17 cellular contexts compared by ENCODE assay signal in genomic region chr7:47292832-47293309, GRCh38.
DNase-seq lines count a peak whose midpoint lies in the region; ATAC-seq and TF ChIP-seq lines count a peak whose summit lies in the region.
"Had no signal": no experiment of that assay in that cellular context is flagged by ENCODE, and none has a peak within 500 bp of the region (broad histone marks: within the 10 kb centered on the region; RNA-seq: fewer than 3 reads in every experiment).

No MANE protein-coding gene starts in this region.

- H2BK120ac ChIP-seq in trophoblast cell (ENCODE audit: insufficient read depth, low read length, poor library complexity), result no peak overlapping the region

- H3K14ac ChIP-seq in trophoblast cell (ENCODE audit: low read length), result no peak overlapping the region

- 77% methylated on average over 4 of the region's 4 CpGs for WGBS in esophagus muscularis mucosa
- no CpG with 5 or more reads among the region's 4 CpGs for WGBS in trophoblast cell (ENCODE audit: extremely low coverage, insufficient coverage, insufficient read length)

- peak overlapping the region; percentile 29 for H3K18ac ChIP-seq in trophoblast cell (ENCODE audit: low read length)

- no peak overlapping the region for H2AFZ ChIP-seq in trophoblast cell (ENCODE audit: insufficient read depth, low read length, poor library complexity)

- H3K23ac ChIP-seq in trophoblast cell (ENCODE audit: low read length), result no peak overlapping the region

- DNase-seq in RWPE1 (ENCODE audit: low spot score) (no peak), esophagus muscularis mucosa (ENCODE audit: extremely low spot score) (peak; percentile 42), trophoblast cell (peak in 1 of 2 donors; percentile 47), NCI-H2171 treated with DMSO at 0.1 percent for 48 hours (lab: John Stamatoyannopoulos, UW) (no peak), DMS79 treated with DMSO at 0.1 percent for 48 hours (lab: John Stamatoyannopoulos, UW) (no peak)
- DNase-seq: activated CD4-positive, alpha-beta T cell treated with anti-CD3 and anti-CD28 coated beads for 4 hours; caudate nucleus; Kasumi-1; NCI-H187 treated with DMSO at 0.1 percent for 48 hours; NCI-H526; stimulated activated naive CD4-positive, alpha-beta T cell; T-helper 17 cell had no signal

- POLR2A ChIA-PET in RWPE1 (lab: Yijun Ruan, JAX; ENCODE audit: low non-redundant PET), result no interaction called here

- H4K12ac ChIP-seq in trophoblast cell (ENCODE audit: low read depth, low read length), result no peak overlapping the region

- H3K9me3 ChIP-seq in BLaER1 (no peaks in the 10 kb centered on the region), esophagus muscularis mucosa (no peaks in the 10 kb centered on the region), trophoblast cell (ENCODE audit: insufficient read depth, low read depth, low read length) (no peaks in the 10 kb centered on the region)

- H3K4me3 ChIP-seq in BLaER1, result no peak overlapping the region
- no peak overlapping the region for H3K4me3 ChIP-seq in esophagus muscularis mucosa
- no peak overlapping the region for H3K4me3 ChIP-seq in trophoblast cell (ENCODE audit: low read depth, low read length)

- H3K36me3 ChIP-seq in BLaER1, result peaks cover 41% of the 10 kb centered on the region
- peaks cover 0 to 59% (median 32%) of the 10 kb centered on the region in 4 donors for H3K36me3 ChIP-seq in esophagus muscularis mucosa
- peaks cover 35 to 66% of the 10 kb centered on the region in 2 experiments for H3K36me3 ChIP-seq in trophoblast cell (ENCODE audit: control insufficient read depth in 1 of 2, insufficient read depth in 2 of 2, low read length in 2 of 2)

- no peak overlapping the region for H2AK5ac ChIP-seq in trophoblast cell (ENCODE audit: low read length)

- no peak overlapping the region for H4K91ac ChIP-seq in trophoblast cell (ENCODE audit: low read depth, low read length)

- H2BK12ac ChIP-seq in trophoblast cell (ENCODE audit: low read length), result peak overlapping the region; percentile 15

- ATAC-seq in HG03469 (IDR thresholded peaks at IDR 0.05; ENCODE audit: unreplicated experiment) (no peak), HG03354 (IDR thresholded peaks at IDR 0.05; ENCODE audit: poor library complexity, severe bottlenecking, unreplicated experiment) (no peak)
- ATAC-seq: activated naive CD4-positive, alpha-beta T cell treated with anti-CD3 and anti-CD28 coated beads, Interleukin-2, amount 50 U/mL, for 72 hours; natural killer cell treated with Interleukin-12 subunit alpha and Interleukin-12 subunit beta and Interleukin-15 and Interleukin-18, amount 100 ng/mL, for 72 hours; T-helper 17 cell had no signal

- TF ChIP-seq EP300 in esophagus muscularis mucosa (IDR thresholded peaks at IDR 0.05), result no peak

- peaks cover 2% of the 10 kb centered on the region for H3K79me2 ChIP-seq in trophoblast cell (ENCODE audit: control insufficient read depth, insufficient read depth, low read length, poor library complexity)

- H3K79me1 ChIP-seq in trophoblast cell (ENCODE audit: low read length), result peaks cover 3% of the 10 kb centered on the region

- H3K4me2 ChIP-seq in BLaER1 (peak overlapping the region; percentile 69), trophoblast cell (ENCODE audit: low read length) (no peak overlapping the region)

- no peak overlapping the region for H4K8ac ChIP-seq in trophoblast cell (ENCODE audit: low read depth, low read length)

- no peak overlapping the region for H3K4ac ChIP-seq in trophoblast cell (ENCODE audit: low read depth, low read length)

- H4K20me1 ChIP-seq in BLaER1, result no peaks in the 10 kb centered on the region

- H3K4me1 ChIP-seq in BLaER1 (peaks cover 38% of the 10 kb centered on the region), esophagus muscularis mucosa (peaks cover 11 to 49% (median 32%) of the 10 kb centered on the region in 4 donors), trophoblast cell (ENCODE audit: control insufficient read depth in 1 of 2, insufficient read depth in 2 of 2, low read length in 2 of 2) (peaks cover 3 to 10% of the 10 kb centered on the region in 2 experiments)

- TF ChIP-seq CTCF in RWPE1 (conservative IDR thresholded peaks at IDR 0.05; ENCODE audit: low read depth), result no peak
- TF ChIP-seq CTCF in esophagus muscularis mucosa (IDR thresholded peaks at IDR 0.05), result no peak

- no peak for TF ChIP-seq POLR2A in esophagus muscularis mucosa (IDR thresholded peaks at IDR 0.05; ENCODE audit: low read depth)

- H3K27me3 ChIP-seq in BLaER1 (no peaks in the 10 kb centered on the region), esophagus muscularis mucosa (no peaks in the 10 kb centered on the region), trophoblast cell (ENCODE audit: insufficient read depth, low read length) (no peaks in the 10 kb centered on the region)

- H3K9ac ChIP-seq in BLaER1, result no peak overlapping the region
- no peak overlapping the region for H3K9ac ChIP-seq in trophoblast cell (ENCODE audit: low read length)

- CTCF ChIA-PET in RWPE1 (lab: Yijun Ruan, JAX), result interaction anchor here (0.5 to 0.7 kb wide), 3 partner anchors 25 to 511 kb away, joined by 3 to 8 read pairs (median 3); no protein-coding TSS in a partner anchor

- intact Hi-C loops in esophagus muscularis mucosa (cut with DNase I), result no loop called here

- H3K27ac ChIP-seq in BLaER1, result no peak overlapping the region; the same call in 1 of the 2 replicates
- peak overlapping the region; percentile 80 for H3K27ac ChIP-seq in RWPE1
- peak overlapping the region in 1 of 4 donors; percentile 9 for H3K27ac ChIP-seq in esophagus muscularis mucosa (replicated peaks in 1 of 4)
- H3K27ac ChIP-seq in trophoblast cell (ENCODE audit: low read depth, low read length), result no peak overlapping the region

- no peak overlapping the region for H2BK5ac ChIP-seq in trophoblast cell (ENCODE audit: low read depth, low read length, poor library complexity)
